In genomic region chr1:54024811-54025210, GRCh38 we compare ENCODE assay signal across 19 cellular contexts. TPM values are rescaled to one million over a fixed set of nuclear protein-coding genes. Genes with fewer than 3 reads are reported as not detected.
"Had no signal": no experiment of that assay in that cellular context is flagged by ENCODE, and none has a peak within 500 bp of the region (broad histone marks: within the 10 kb centered on the region; RNA-seq: fewer than 3 reads in every experiment).

No MANE protein-coding gene starts in this region.

RNA-seq across cellular contexts. Expression of gene LDLRAD1, which starts 6.8 kb away (rescaled TPM):
- total RNA-seq: activated naive CD4-positive, alpha-beta T cell treated with anti-CD3 and anti-CD28 coated beads for 36 hours; activated naive CD4-positive, alpha-beta T cell treated with anti-CD3 and anti-CD28 coated beads, Interleukin-2, amount 50 U/mL, for 72 hours; activated naive CD8-positive, alpha-beta T cell treated with anti-CD3 and anti-CD28 coated beads for 36 hours; activated naive CD8-positive, alpha-beta T cell treated with anti-CD3 and anti-CD28 coated beads, Interleukin-2, amount 10 ng/mL, durations not matched to agents 7 days and 5 days; activated T-cell treated with anti-CD3 and anti-CD28 coated beads, Interleukin-2, amount 50 U/mL, for 4 hours; activated T-cell treated with anti-CD3 and anti-CD28 coated beads, Interleukin-2, amount 50 U/mL, for 72 hours; activated T-helper 1 cell treated with anti-CD3 and anti-CD28 coated beads, Interleukin-12 subunit alpha, Interleukin-12 subunit beta, Interleukin-2, Interleukin-4 antibody, amounts not matched to agents 30 ng/mL and 10 ng/mL and 1 ng/mL, durations not matched to agents 14 hours and 24 hours and 36 hours; activated T-helper 17 cell treated with anti-CD3 and anti-CD28 coated beads, Interleukin-2, amount 50 U/mL, for 72 hours; activated T-helper 2 cell treated with anti-CD3 and anti-CD28 coated beads, Interferon-gamma antibody, Interleukin-2, Interleukin-4, amounts not matched to agents 10 μg/mL and 5 μg/mL and 100 μg/mL, durations not matched to agents 14 hours and 24 hours and 36 hours; aorta; ascending aorta; astrocyte; body of pancreas; breast epithelium; cardiac muscle cell; cardiac septum; cerebellum; chondrocyte had no signal
- polyA plus RNA-seq: adipose tissue, aorta, cardiac muscle cell had no signal
